ENCODE assay signal across 8 cellular contexts in genomic region chr9:92877531-92878430, GRCh38. TPM values are rescaled to one million over a fixed set of nuclear protein-coding genes. Genes with fewer than 3 reads are reported as not detected.
DNase-seq lines count a peak whose midpoint lies in the region; TF ChIP-seq lines count a peak whose summit lies in the region.

Gene ZNF484, minus strand, starts transcription at chr9:92878038. Its CDS starts 3,009 bp downstream, at chr9:92875029.

- CTCF ChIA-PET in activated naive CD4-positive, alpha-beta T cell treated with anti-CD3 and anti-CD28 coated beads, Interleukin-2, amount 10 ng/mL, durations not matched to agents 7 days and 5 days (lab: Charles Lee) = interaction anchor here (1.4 kb wide), 1 partner anchor 125 kb away, joined by 4 read pairs; no protein-coding TSS in a partner anchor

- peaks cover 41% of the 10 kb centered on the region for H3K4me1 Mint-ChIP-seq in activated naive CD4-positive, alpha-beta T cell treated with anti-CD3 and anti-CD28 coated beads, Interleukin-2, amount 10 ng/mL, durations not matched to agents 7 days and 5 days

- TF ChIP-seq CTCF in HFF-Myc (IDR thresholded peaks at IDR 0.05; ENCODE audit: low read depth, low read length, missing control alignments) (no peak), suprapubic skin (IDR thresholded peaks at IDR 0.05) (no peak)

- H3K27ac Mint-ChIP-seq in activated naive CD4-positive, alpha-beta T cell treated with anti-CD3 and anti-CD28 coated beads, Interleukin-2, amount 10 ng/mL, durations not matched to agents 7 days and 5 days = peak within 1 kb of the TSS; percentile 97

- H3K4me3 Mint-ChIP-seq in activated naive CD4-positive, alpha-beta T cell treated with anti-CD3 and anti-CD28 coated beads, Interleukin-2, amount 10 ng/mL, durations not matched to agents 7 days and 5 days = peak within 1 kb of the TSS; percentile 98

- H3K36me3 Mint-ChIP-seq in activated naive CD4-positive, alpha-beta T cell treated with anti-CD3 and anti-CD28 coated beads, Interleukin-2, amount 10 ng/mL, durations not matched to agents 7 days and 5 days = peaks cover 34% of the 10 kb centered on the region

- no peaks in the 10 kb centered on the region for H3K27me3 ChIP-seq in suprapubic skin

- peak within 1 kb of the TSS; percentile 73 for H3K27ac ChIP-seq in suprapubic skin

- no peaks in the 10 kb centered on the region for H3K9me3 ChIP-seq in suprapubic skin

- peaks cover 20% of the 10 kb centered on the region for H3K4me1 ChIP-seq in suprapubic skin

- DNase-seq in GM03348 (ENCODE audit: low spot score) (peak; percentile 95), HFF-Myc (ENCODE audit: extremely low read depth, low read depth) (peak; percentile 96), NAMALWA (ENCODE audit: low spot score) (peak; percentile 99), SK-N-DZ (ENCODE audit: low spot score) (peak; percentile 97), globus pallidus (ENCODE audit: low spot score) (peak; percentile 96), nucleus accumbens (lab: John Stamatoyannopoulos, UW) (peak; percentile 19 to 99 (median 93)), suprapubic skin (ENCODE audit: low spot score in 2 of 2) (peak; percentile 98)
- DNase-seq in activated naive CD4-positive, alpha-beta T cell treated with anti-CD3 and anti-CD28 coated beads, Interleukin-2, amount 10 ng/mL, durations not matched to agents 7 days and 5 days = peak; percentile 97

- no peak for TF ChIP-seq EP300 in suprapubic skin (IDR thresholded peaks at IDR 0.05)

- H3K36me3 ChIP-seq in suprapubic skin = no peaks in the 10 kb centered on the region

- peaks cover under 1% of the 10 kb centered on the region for H3K27me3 Mint-ChIP-seq in activated naive CD4-positive, alpha-beta T cell treated with anti-CD3 and anti-CD28 coated beads, Interleukin-2, amount 10 ng/mL, durations not matched to agents 7 days and 5 days

- TF ChIP-seq POLR2A in suprapubic skin (IDR thresholded peaks at IDR 0.05) = no peak

- 15% methylated on average over 28 of the region's 28 CpGs for WGBS in suprapubic skin

- H3K4me3 ChIP-seq in HFF-Myc (replicated peaks; ENCODE audit: low read depth, low read length) (peak within 1 kb of the TSS; percentile 62), suprapubic skin (peak within 1 kb of the TSS; percentile 68)

- H3K9me3 Mint-ChIP-seq in activated naive CD4-positive, alpha-beta T cell treated with anti-CD3 and anti-CD28 coated beads, Interleukin-2, amount 10 ng/mL, durations not matched to agents 7 days and 5 days = no peaks in the 10 kb centered on the region

RNA-seq across cellular contexts. Expression of gene ZNF484, which starts in this region (rescaled TPM):
- polyA plus RNA-seq in SK-N-DZ (2014; cell fraction: cytosol; rRNA removed) = 3.3 and 3.6 TPM in 2 replicates
- 2.5 and 3.2 TPM in 2 replicates for polyA plus RNA-seq in SK-N-DZ (2014; cell fraction: nucleus; rRNA removed)
- total RNA-seq in suprapubic skin = 10 to 100 TPM in 1 of 4 donors, 1 to 10 TPM in 3; 5.3 to 10.3 (median 6.1) TPM

Comparison
In these comparisons a context has a peak if more than half of its experiments do, and no peak if none do; other contexts are left out.
1. Peak in every context shown above with its lines: DNase-seq, H3K4me3 ChIP-seq and H3K27ac ChIP-seq.